Comparison of ENCODE assay signal across 22 cellular contexts in genomic region chr3:81442758-81443456, GRCh38.
DNase-seq lines count a peak whose midpoint lies in the region; ATAC-seq, FAIRE-seq and TF ChIP-seq lines count a peak whose summit lies in the region.
"Had no signal": no experiment of that assay in that cellular context is flagged by ENCODE, and none has a peak within 500 bp of the region (broad histone marks: within the 10 kb centered on the region; RNA-seq: fewer than 3 reads in every experiment).

No MANE protein-coding gene starts in this region.

- H3K9me2 ChIP-seq in SK-N-SH: no peaks in the 10 kb centered on the region

- no peaks in the 10 kb centered on the region for H3K9me3 Mint-ChIP-seq in T-helper 2 cell treated with Interferon-gamma antibody and Interleukin-4, amounts not matched to agents 5 μg/mL and 100 μg/mL, for 36 hours

- H2BK120ac ChIP-seq in mesenchymal stem cell (ENCODE audit: low read depth, low read length): no peak overlapping the region

- no peak for FAIRE-seq in bronchial epithelial cell (lab: Jason Lieb, UNC)
- FAIRE-seq: GM12878, HTR-8/SVneo had no signal

- no peak for TF ChIP-seq EP300 in SK-N-SH (IDR thresholded peaks at IDR 0.05; ENCODE audit: borderline replicate concordance in 1 of 2, low read depth in 1 of 2, low read length in 1 of 2)

- peak overlapping the region in 1 of 2 experiments; percentile 32; a peak in 1 of 4 replicates for H3K27ac ChIP-seq in SK-N-SH (ENCODE audit: low read depth in 2 of 2, low read length in 1 of 2)
- H3K27ac ChIP-seq in mesenchymal stem cell (ENCODE audit: low read length, poor library complexity, severe bottlenecking): no peak overlapping the region
- H3K27ac ChIP-seq in tibial artery: peak overlapping the region; percentile 26 to 66
- H3K27ac ChIP-seq: 22Rv1, BLaER1, HL-60 had no signal

- H3K9me3 ChIP-seq in SK-N-SH: no peaks in the 10 kb centered on the region
- H3K9me3 ChIP-seq in mesenchymal stem cell (ENCODE audit: control insufficient read depth, low read length): no peaks in the 10 kb centered on the region
- H3K9me3 ChIP-seq in tibial artery: no peaks in the 10 kb centered on the region
- H3K9me3 ChIP-seq: BLaER1 had no signal

- TF ChIP-seq CTCF in SK-N-SH (IDR thresholded peaks at IDR 0.05) (no peak), bronchial epithelial cell (IDR thresholded peaks at IDR 0.05; ENCODE audit: insufficient read depth, low read length, severe bottlenecking) (no peak), tibial artery (IDR thresholded peaks at IDR 0.05) (no peak)

- no peak overlapping the region for H3K18ac ChIP-seq in mesenchymal stem cell (ENCODE audit: low read depth in 1 of 2, low read length in 2 of 2)

- POLR2A ChIA-PET in SK-N-SH (lab: Yijun Ruan, JAX): no interaction called here

- H3K36me3 ChIP-seq in SK-N-SH (replicated peaks in 1 of 2; ENCODE audit: control insufficient read depth in 1 of 2, insufficient read depth in 2 of 2, low read length in 1 of 2) (no peaks in the 10 kb centered on the region), bronchial epithelial cell (ENCODE audit: control insufficient read depth, insufficient read depth, low read length) (no peaks in the 10 kb centered on the region), mesenchymal stem cell (ENCODE audit: control insufficient read depth in 1 of 2, insufficient read depth in 2 of 2, low read depth in 1 of 2, low read length in 2 of 2) (no peaks in the 10 kb centered on the region), tibial artery (no peaks in the 10 kb centered on the region)
- H3K36me3 ChIP-seq: BLaER1 had no signal

- no peak for TF ChIP-seq RAD21 in SK-N-SH (IDR thresholded peaks at IDR 0.05; ENCODE audit: low read length)

- no peak overlapping the region for H3K4ac ChIP-seq in mesenchymal stem cell (ENCODE audit: low read depth in 1 of 2, low read length in 2 of 2)

- no peaks in the 10 kb centered on the region for H3K36me3 Mint-ChIP-seq in T-helper 2 cell treated with Interferon-gamma antibody and Interleukin-4, amounts not matched to agents 5 μg/mL and 100 μg/mL, for 36 hours (ENCODE audit: low read depth)
- H3K36me3 Mint-ChIP-seq: CD8-positive, alpha-beta memory T cell; IgD-negative memory B cell had no signal

- peak overlapping the region; percentile 20 for H2AK5ac ChIP-seq in mesenchymal stem cell (ENCODE audit: low read length, severe bottlenecking)

- no peak overlapping the region for H3K27ac Mint-ChIP-seq in T-helper 2 cell treated with Interferon-gamma antibody and Interleukin-4, amounts not matched to agents 5 μg/mL and 100 μg/mL, for 36 hours
- H3K27ac Mint-ChIP-seq: IgD-negative memory B cell had no signal

- no peaks in the 10 kb centered on the region for H3K79me1 ChIP-seq in mesenchymal stem cell (replicated peaks; ENCODE audit: low read length, poor library complexity, severe bottlenecking)

- no peaks in the 10 kb centered on the region for H3K27me3 ChIP-seq in SK-N-SH (ENCODE audit: insufficient read depth)
- no peaks in the 10 kb centered on the region for H3K27me3 ChIP-seq in bronchial epithelial cell (ENCODE audit: control insufficient read depth, insufficient read depth, low read length)
- no peaks in the 10 kb centered on the region for H3K27me3 ChIP-seq in mesenchymal stem cell (ENCODE audit: control insufficient read depth in 1 of 2, insufficient read depth in 1 of 2, low read length in 2 of 2)
- H3K27me3 ChIP-seq in tibial artery: no peaks in the 10 kb centered on the region
- H3K27me3 ChIP-seq: BLaER1 had no signal

- no peak overlapping the region for H3K4me3 Mint-ChIP-seq in T-helper 2 cell treated with Interferon-gamma antibody and Interleukin-4, amounts not matched to agents 5 μg/mL and 100 μg/mL, for 36 hours
- H3K4me3 Mint-ChIP-seq: CD8-positive, alpha-beta memory T cell; IgD-negative memory B cell had no signal

- H2BK12ac ChIP-seq in mesenchymal stem cell (ENCODE audit: low read length in 2 of 2): no peak overlapping the region

- H3K4me1 ChIP-seq in SK-N-SH (ENCODE audit: control insufficient read depth in 1 of 2, insufficient read depth in 2 of 2, low read depth in 1 of 2, low read length in 1 of 2) (peaks cover 4 to 10% of the 10 kb centered on the region in 2 experiments; a peak in 3 of 4 replicates), mesenchymal stem cell (ENCODE audit: control insufficient read depth, insufficient read depth, low read depth, low read length) (peaks cover 4% of the 10 kb centered on the region), tibial artery (peaks cover 0 to 25% (median 15%) of the 10 kb centered on the region in 4 donors)
- H3K4me1 ChIP-seq: BLaER1 had no signal

- CTCF ChIA-PET in SK-N-SH (lab: Yijun Ruan, JAX): interaction anchor here (1.1 kb wide), 1 partner anchor 47 kb away, joined by 4 read pairs; no protein-coding TSS in a partner anchor

- H3K4me2 ChIP-seq in SK-N-SH (no peak overlapping the region), mesenchymal stem cell (ENCODE audit: low read length, poor library complexity, severe bottlenecking) (no peak overlapping the region)
- H3K4me2 ChIP-seq: BLaER1 had no signal

- peak overlapping the region; percentile 19; the same call in 1 of the 2 replicates for H2AFZ ChIP-seq in SK-N-SH (ENCODE audit: low read depth)
- H2AFZ ChIP-seq in mesenchymal stem cell (ENCODE audit: low read depth, low read length): no peak overlapping the region

- H4K20me1 ChIP-seq in SK-N-SH (ENCODE audit: insufficient read depth): no peaks in the 10 kb centered on the region
- H4K20me1 ChIP-seq: BLaER1 had no signal

- H2BK5ac ChIP-seq in mesenchymal stem cell (ENCODE audit: low read depth, low read length, poor library complexity, severe bottlenecking): no peak overlapping the region

- no peak overlapping the region for H4K8ac ChIP-seq in mesenchymal stem cell (ENCODE audit: low read length)

- H2BK15ac ChIP-seq in mesenchymal stem cell (ENCODE audit: low read depth, poor library complexity, severe bottlenecking): no peak overlapping the region

- no peaks in the 10 kb centered on the region for H3K27me3 Mint-ChIP-seq in T-helper 2 cell treated with Interferon-gamma antibody and Interleukin-4, amounts not matched to agents 5 μg/mL and 100 μg/mL, for 36 hours (ENCODE audit: low read depth)
- H3K27me3 Mint-ChIP-seq: CD8-positive, alpha-beta memory T cell had no signal

- H3K4me3 ChIP-seq in SK-N-SH (ENCODE audit: low read depth in 2 of 2, low read length in 1 of 2) (no peak overlapping the region), bronchial epithelial cell (ENCODE audit: low read depth, low read length) (no peak overlapping the region), mesenchymal stem cell (ENCODE audit: insufficient read depth in 1 of 2, low read depth in 1 of 2, low read length in 2 of 2) (no peak overlapping the region), tibial artery (no peak overlapping the region)
- H3K4me3 ChIP-seq: BLaER1, GM12878 had no signal

- no peak overlapping the region for H3K9ac ChIP-seq in SK-N-SH
- peak overlapping the region; percentile 65 for H3K9ac ChIP-seq in mesenchymal stem cell (ENCODE audit: low read length)
- H3K9ac ChIP-seq: BLaER1 had no signal

- H3K23ac ChIP-seq in mesenchymal stem cell (ENCODE audit: low read length in 2 of 2): no peak overlapping the region

- 82% methylated on average over 9 of the region's 9 CpGs for WGBS in SK-N-SH (ENCODE audit: low lambda C conversion rate)
- WGBS in mesenchymal stem cell: 93% methylated on average over 6 of the region's 9 CpGs

- H3K79me2 ChIP-seq in SK-N-SH (ENCODE audit: insufficient read depth): no peaks in the 10 kb centered on the region

- no peaks in the 10 kb centered on the region for H3K4me1 Mint-ChIP-seq in T-helper 2 cell treated with Interferon-gamma antibody and Interleukin-4, amounts not matched to agents 5 μg/mL and 100 μg/mL, for 36 hours (ENCODE audit: low read depth)
- H3K4me1 Mint-ChIP-seq: CD8-positive, alpha-beta memory T cell; IgD-negative memory B cell had no signal

- DNase-seq in SK-N-SH (no peak), bronchial epithelial cell (ENCODE audit: low read depth) (peak; percentile 4), mesenchymal stem cell (no peak), tibial artery (no peak), NCI-H748 (lab: John Stamatoyannopoulos, UW; ENCODE audit: unreplicated experiment) (no peak)
- no peak for DNase-seq in T-helper 2 cell treated with Interferon-gamma antibody and Interleukin-4, amounts not matched to agents 5 μg/mL and 100 μg/mL, for 36 hours (ENCODE audit: low spot score)
- DNase-seq: CD8-positive, alpha-beta memory T cell; DND-41; GDM1; Kasumi-1; NCI-H1105 treated with DMSO at 0.1 percent for 48 hours; NCI-H1930; NCI-H774 had no signal

- H3F3A ChIP-seq in SK-N-SH (replicated peaks; ENCODE audit: insufficient read depth): peaks cover 3% of the 10 kb centered on the region

- H4K91ac ChIP-seq in mesenchymal stem cell (ENCODE audit: low read length): no peak overlapping the region

- H3K14ac ChIP-seq in mesenchymal stem cell (ENCODE audit: low read length in 2 of 2): no peak overlapping the region

- ATAC-seq in SK-N-SH treated with all-trans-retinoic acid at 6 μM for 48 hours (no peak), GM18519 (IDR thresholded peaks at IDR 0.05; ENCODE audit: low FRiP score, unreplicated experiment) (no peak)
- ATAC-seq: GM12878, Panc1 had no signal

- intact Hi-C loops in tibial artery (cut with DNase I; ENCODE audit: low total_unique reads): no loop called here

TF ChIP-seq in SK-N-SH, 30 proteins besides CTCF, POLR2A, EP300 and RAD21:
- TF ChIP-seq SIN3A (IDR thresholded peaks at IDR 0.05; ENCODE audit: borderline replicate concordance, low read depth, low read length): no peak

TF ChIP-seq in SK-N-SH treated with all-trans-retinoic acid at 6 μM for 48 hours, 23 proteins besides CTCF, POLR2A, EP300 and RAD21:
- TF ChIP-seq TOX (CRISPR knock-in tag; IDR thresholded peaks at IDR 0.05; ENCODE audit: borderline replicate concordance) (no peak), CREB5 (CRISPR knock-in tag; IDR thresholded peaks at IDR 0.05; ENCODE audit: low read depth) (no peak), ARNTL (CRISPR knock-in tag; IDR thresholded peaks at IDR 0.05; ENCODE audit: borderline replicate concordance, low read depth) (no peak), GLIS3 (CRISPR knock-in tag; IDR thresholded peaks at IDR 0.05) (no peak), ISL1 (CRISPR knock-in tag; IDR thresholded peaks at IDR 0.05) (no peak), TCF4 (CRISPR knock-in tag; IDR thresholded peaks at IDR 0.05; ENCODE audit: borderline replicate concordance) (no peak), ZNF70 (CRISPR knock-in tag; IDR thresholded peaks at IDR 0.05) (no peak)
